Comparison of ENCODE assay signal across 13 cellular contexts in genomic region chr9:20376780-20377179, GRCh38.
DNase-seq lines count a peak whose midpoint lies in the region; ATAC-seq and TF ChIP-seq lines count a peak whose summit lies in the region.
"Had no signal": no experiment of that assay in that cellular context is flagged by ENCODE, and none has a peak within 500 bp of the region (broad histone marks: within the 10 kb centered on the region; RNA-seq: fewer than 3 reads in every experiment).

No MANE protein-coding gene starts in this region.

- DNase-seq in GM12865 (ENCODE audit: low read depth) (peak; percentile 16), fibroblast of peridontal ligament (ENCODE audit: extremely low read depth) (peak; percentile 2), SW480 (ENCODE audit: low spot score) (no peak), midbrain (lab: John Stamatoyannopoulos, UW) (no peak), AG08396 (ENCODE audit: low spot score) (no peak), DMS114 treated with DMSO at 0.1 percent for 48 hours (lab: John Stamatoyannopoulos, UW; ENCODE audit: unreplicated experiment) (no peak)
- DNase-seq: dorsolateral prefrontal cortex, hippocampal formation, NCI-H82 had no signal

- no peak for TF ChIP-seq CTCF in GM12865 (IDR thresholded peaks at IDR 0.05; ENCODE audit: insufficient read depth, low read depth, low read length, missing control alignments)

- no peak overlapping the region for H3K4me3 ChIP-seq in GM12865 (ENCODE audit: low read depth, low read length)
- H3K4me3 ChIP-seq: BLaER1, dorsolateral prefrontal cortex, suprapubic skin had no signal

- ATAC-seq in GM18867 (IDR thresholded peaks at IDR 0.05; ENCODE audit: unreplicated experiment) = peak; percentile 51
- ATAC-seq in HG03159 (IDR thresholded peaks at IDR 0.05; ENCODE audit: unreplicated experiment) = peak; percentile 43

Comparison
In these comparisons a context has a peak if more than half of its experiments do, and no peak if none do; other contexts are left out.
1. DNase-seq: peak in GM12865 (single experiment) and fibroblast of peridontal ligament (single experiment); none in SW480 (single experiment), midbrain (single experiment), AG08396 (single experiment) and DMS114 treated with DMSO at 0.1 percent for 48 hours (single experiment).